ENCODE assay signal across 9 cellular contexts in the genomic region with DNA sequence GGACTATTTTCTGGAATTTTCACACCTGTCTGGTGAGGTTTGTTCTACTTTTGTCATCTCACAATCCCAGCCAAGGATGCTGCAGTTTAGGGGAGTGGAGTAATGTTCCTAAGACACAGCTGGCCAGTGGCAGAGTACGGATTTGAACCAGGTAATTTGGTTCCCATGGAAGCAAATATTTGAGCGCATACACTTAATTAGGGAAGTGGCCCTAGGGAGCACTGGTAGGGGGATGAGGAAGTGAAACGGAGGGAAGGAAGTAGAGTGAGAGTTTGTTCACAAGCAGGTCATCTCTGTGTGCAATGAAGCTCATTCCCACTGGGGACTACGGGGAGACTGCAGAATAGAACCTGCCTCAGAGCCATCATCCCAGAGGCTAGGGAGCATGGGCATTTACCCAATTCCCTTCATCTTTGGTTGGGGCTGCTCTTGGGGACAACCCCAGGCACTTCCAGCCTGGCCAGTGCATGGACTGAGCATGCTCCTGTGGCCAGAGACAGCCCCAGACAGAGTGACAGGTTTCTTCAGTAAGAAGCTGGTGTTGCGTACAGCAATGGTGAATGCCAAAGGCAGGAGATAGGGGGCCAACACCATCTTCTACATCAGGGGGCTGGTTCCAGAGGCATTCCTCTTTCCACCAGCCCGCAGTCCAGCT.
DNase-seq lines count a peak whose midpoint lies in the region; ATAC-seq and TF ChIP-seq lines count a peak whose summit lies in the region.
"Had no signal": no experiment of that assay in that cellular context is flagged by ENCODE, and none has a peak within 500 bp of the region (broad histone marks: within the 10 kb centered on the region; RNA-seq: fewer than 3 reads in every experiment).

No MANE protein-coding gene starts in this region.

- H3K9ac ChIP-seq in Karpas-422 (ENCODE audit: low read length) = peak overlapping the region; percentile 81

- H3K79me2 ChIP-seq in Karpas-422 (ENCODE audit: low read length) = 0 out of 2 replicates have a peak, but pooled peaks cover 6% of the 10 kb centered on the region

- H4K20me1 ChIP-seq in Karpas-422 (ENCODE audit: insufficient read depth, low read depth, low read length) = no peaks in the 10 kb centered on the region

- H3K27me3 ChIP-seq in Karpas-422 (ENCODE audit: low read length) = no peaks in the 10 kb centered on the region
- peaks cover 0 to 15% of the 10 kb centered on the region in 2 donors for H3K27me3 ChIP-seq in left lung

- ATAC-seq in GM18519 (IDR thresholded peaks at IDR 0.05; ENCODE audit: low FRiP score, unreplicated experiment) (peak; percentile 55), GM21786 (IDR thresholded peaks at IDR 0.05; ENCODE audit: unreplicated experiment) (peak; percentile 58), left lung (peak; percentile 54)

- H3K4me3 ChIP-seq in Karpas-422 (ENCODE audit: low read length) (peak overlapping the region; percentile 68; the same call in 1 of the 2 replicates), left lung (no peak overlapping the region)

- peak; percentile 96 for DNase-seq in Karpas-422
- no peak for DNase-seq in left lung
- DNase-seq in AG20443 (ENCODE audit: low spot score) = no peak
- no peak for DNase-seq in NCI-H510A (lab: John Stamatoyannopoulos, UW)
- no peak for DNase-seq in SW480 (ENCODE audit: low spot score)
- DNase-seq in stimulated activated naive CD4-positive, alpha-beta T cell treated with Interleukin-2 at 50 U/mL for 16 hours (lab: John Stamatoyannopoulos, UW) = no peak
- DNase-seq: activated naive CD8-positive, alpha-beta T cell treated with anti-CD3 and anti-CD28 coated beads, Interleukin-2, amount 10 ng/mL, durations not matched to agents 7 days and 5 days had no signal

- H3K9me2 ChIP-seq in Karpas-422 (replicated peaks; ENCODE audit: insufficient read depth, low read length) = no peaks in the 10 kb centered on the region

- H3K27ac ChIP-seq in Karpas-422 (ENCODE audit: low read length) = peak overlapping the region; percentile 97
- H3K27ac ChIP-seq in left lung = peak overlapping the region in 1 of 2 donors; percentile 94

- TF ChIP-seq CTCF in left lung (IDR thresholded peaks at IDR 0.05) = no peak

- intact Hi-C loops in left lung (cut with DNase I) = no loop called here

- peak overlapping the region; percentile 77 for H3K4me2 ChIP-seq in Karpas-422 (ENCODE audit: low read depth, low read length, poor library complexity, severe bottlenecking)

- H3K36me3 ChIP-seq in Karpas-422 (ENCODE audit: insufficient read depth, low read length) (peaks cover 5% of the 10 kb centered on the region; the same call in 1 of the 2 replicates), left lung (no peaks in the 10 kb centered on the region)

- H3K9me3 ChIP-seq in Karpas-422 (ENCODE audit: low read length) (no peaks in the 10 kb centered on the region), left lung (no peaks in the 10 kb centered on the region)

- no peak overlapping the region for H2AFZ ChIP-seq in Karpas-422 (ENCODE audit: low read length)

- H3K4me1 ChIP-seq in Karpas-422 (ENCODE audit: low read length) = peaks cover 72% of the 10 kb centered on the region
- H3K4me1 ChIP-seq in left lung = peaks cover 7 to 38% of the 10 kb centered on the region in 2 donors
